ENCODE assay signal across 24 cellular contexts in genomic region chrX:136097871-136098805, GRCh38.
"Had no signal": no experiment of that assay in that cellular context is flagged by ENCODE, and none has a peak within 500 bp of the region (broad histone marks: within the 10 kb centered on the region; RNA-seq: fewer than 3 reads in every experiment).

No MANE protein-coding gene starts in this region.

- H3K27ac Mint-ChIP-seq: activated CD8-positive, alpha-beta memory T cell treated with anti-CD3 and anti-CD28 coated beads, Interleukin-2, amount 10 ng/mL, durations not matched to agents 7 days and 5 days; activated naive CD4-positive, alpha-beta T cell treated with anti-CD3 and anti-CD28 coated beads, Interleukin-2, amount 50 U/mL, for 72 hours; brain; immature natural killer cell; mesothelial cell of epicardium had no signal

- H3K27me3 ChIP-seq: esophagus squamous epithelium, hepatocyte, spleen, stomach had no signal

- H3K4me3 ChIP-seq: coronary artery, esophagus squamous epithelium, hepatocyte, lower lobe of right lung, psoas muscle, spleen, stomach, thoracic aorta had no signal

- H3K4me3 Mint-ChIP-seq: activated CD8-positive, alpha-beta memory T cell treated with anti-CD3 and anti-CD28 coated beads, Interleukin-2, amount 10 ng/mL, durations not matched to agents 7 days and 5 days; brain; immature natural killer cell; mesothelial cell of epicardium; neural crest cell had no signal

- H3K36me3 ChIP-seq: esophagus squamous epithelium, lower lobe of right lung, spleen, stomach, thoracic aorta had no signal

- ATAC-seq: activated CD8-positive, alpha-beta memory T cell treated with anti-CD3 and anti-CD28 coated beads, Interleukin-2, amount 10 ng/mL, durations not matched to agents 7 days and 5 days; activated naive CD4-positive, alpha-beta T cell treated with anti-CD3 and anti-CD28 coated beads, Interleukin-2, amount 50 U/mL, for 72 hours; left colon; lower lobe of right lung; psoas muscle; sciatic nerve had no signal

- H3K27ac ChIP-seq: coronary artery, esophagus squamous epithelium, hepatocyte, lower lobe of right lung, psoas muscle, spleen, stomach, thoracic aorta had no signal

- H3K27me3 Mint-ChIP-seq: activated CD8-positive, alpha-beta memory T cell treated with anti-CD3 and anti-CD28 coated beads, Interleukin-2, amount 10 ng/mL, durations not matched to agents 7 days and 5 days had no signal

- H3K4me1 Mint-ChIP-seq: activated CD8-positive, alpha-beta memory T cell treated with anti-CD3 and anti-CD28 coated beads, Interleukin-2, amount 10 ng/mL, durations not matched to agents 7 days and 5 days; brain; immature natural killer cell; mesothelial cell of epicardium; neural crest cell had no signal

- H3K4me2 ChIP-seq: hepatocyte had no signal

- DNase-seq: activated CD4-positive, alpha-beta T cell treated with anti-CD3 and anti-CD28 coated beads for 1 hour; activated CD4-positive, alpha-beta T cell treated with anti-CD3 and anti-CD28 coated beads, Interleukin-2, amount 50 U/mL, for 48 hours; activated CD8-positive, alpha-beta memory T cell treated with anti-CD3 and anti-CD28 coated beads, Interleukin-2, amount 10 ng/mL, durations not matched to agents 7 days and 5 days; activated effector memory CD4-positive, alpha-beta T cell treated with anti-CD3 and anti-CD28 coated beads, Interleukin-2, amount 50 U/mL, for 16 hours; activated T-cell treated with anti-CD3 and anti-CD28 coated beads, Interleukin-2, amount 50 U/mL, for 1 hour; amniotic stem cell; central memory CD4-positive, alpha-beta T cell; effector CD4-positive, alpha-beta T cell; esophagus squamous epithelium; immature natural killer cell; left colon; lower lobe of right lung; psoas muscle; spleen; stomach; SW 1271 had no signal

- H2AFZ ChIP-seq: hepatocyte had no signal

- H3K9me3 Mint-ChIP-seq: activated naive CD4-positive, alpha-beta T cell treated with anti-CD3 and anti-CD28 coated beads, Interleukin-2, amount 50 U/mL, for 72 hours; immature natural killer cell; neural crest cell had no signal

- H3K79me2 ChIP-seq: hepatocyte had no signal

- H3K36me3 Mint-ChIP-seq: activated CD8-positive, alpha-beta memory T cell treated with anti-CD3 and anti-CD28 coated beads, Interleukin-2, amount 10 ng/mL, durations not matched to agents 7 days and 5 days; activated naive CD4-positive, alpha-beta T cell treated with anti-CD3 and anti-CD28 coated beads, Interleukin-2, amount 50 U/mL, for 72 hours; brain; immature natural killer cell; mesothelial cell of epicardium had no signal

- H3K4me1 ChIP-seq: esophagus squamous epithelium, lower lobe of right lung, psoas muscle, spleen, stomach had no signal

- H3K9me3 ChIP-seq: esophagus squamous epithelium, lower lobe of right lung, psoas muscle, spleen, stomach, thoracic aorta had no signal
